Comparison of ENCODE assay signal across 8 cellular contexts in the genomic region with DNA sequence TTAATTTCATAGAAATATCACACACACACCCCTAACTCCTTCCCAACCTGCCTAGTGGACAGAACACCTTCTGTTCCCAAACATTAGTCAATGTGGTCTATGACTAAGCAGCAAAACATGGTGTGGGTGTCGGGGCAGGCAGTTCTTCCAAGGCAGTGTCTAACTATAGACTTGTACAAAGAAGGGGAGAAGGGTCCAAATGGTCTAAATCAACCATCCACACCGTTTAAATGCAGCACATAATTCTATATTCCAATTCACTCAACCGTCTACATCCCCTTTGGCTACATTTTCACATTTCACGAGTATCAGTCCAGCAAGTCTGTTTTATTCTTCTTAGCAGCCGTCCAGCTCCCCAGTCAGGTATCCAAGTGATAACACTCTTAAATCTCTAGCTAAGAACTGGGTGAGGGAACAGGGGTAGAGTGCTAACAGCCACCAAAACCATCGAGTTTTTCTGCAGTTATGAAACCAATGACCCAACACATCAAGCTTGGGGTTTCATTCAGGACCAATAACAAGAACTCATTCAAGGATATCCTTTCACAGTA. TPM values are rescaled to one million over a fixed set of nuclear protein-coding genes. Genes with fewer than 3 reads are reported as not detected.
A peak's percentile ranks its signal among the peaks of the same experiment; 100 is the strongest.
DNase-seq lines count a peak whose midpoint lies in the region; ATAC-seq, FAIRE-seq and TF ChIP-seq lines count a peak whose summit lies in the region.

No MANE protein-coding gene starts in this region.

- H4K20me1 ChIP-seq in H1 (replicated peaks in 1 of 2; ENCODE audit: control insufficient read depth in 1 of 2, insufficient read depth in 2 of 2, low read length in 2 of 2) (peaks cover 3 to 17% of the 10 kb centered on the region in 2 experiments), osteoblast (ENCODE audit: insufficient read depth, low read length) (no peaks in the 10 kb centered on the region)

- H3K27ac ChIP-seq in H1 (ENCODE audit: low read depth, low read length) (no peak overlapping the region), osteoblast (ENCODE audit: low read depth, low read length) (peak overlapping the region; percentile 24)

- no peak overlapping the region for H4K8ac ChIP-seq in H1 (ENCODE audit: extremely low read depth, insufficient read depth, low read length)

- H3K79me1 ChIP-seq in H1 (ENCODE audit: low read depth, low read length) = peaks cover 3% of the 10 kb centered on the region

- no peak overlapping the region for H2BK5ac ChIP-seq in H1 (ENCODE audit: low read depth, low read length)

- no peak for FAIRE-seq in H1 (lab: Jason Lieb, UNC)

- no peak overlapping the region for H2BK120ac ChIP-seq in H1 (replicated peaks; ENCODE audit: low read depth, low read length)

- H3K9me3 ChIP-seq in ES-I3 (ENCODE audit: control insufficient read depth, insufficient read depth, low read length) = peaks cover 12% of the 10 kb centered on the region
- H3K9me3 ChIP-seq in H1 (ENCODE audit: insufficient read depth in 2 of 2, low read depth in 1 of 2, low read length in 1 of 2) = peaks cover 0 to 4% of the 10 kb centered on the region in 2 experiments; a peak in 1 of 4 replicates
- H3K9me3 ChIP-seq in osteoblast (ENCODE audit: low read depth, low read length) = no peaks in the 10 kb centered on the region

- no peak overlapping the region for H3K56ac ChIP-seq in H1 (replicated peaks; ENCODE audit: insufficient read length, low read depth, low read length)

- ATAC-seq in GM21381 (IDR thresholded peaks at IDR 0.05; ENCODE audit: unreplicated experiment) = no peak

- H3K23me2 ChIP-seq in H1 (ENCODE audit: low read depth, low read length) = peaks cover 14% of the 10 kb centered on the region

- DNase-seq in H1 (ENCODE audit: low read depth in 1 of 2, low spot score in 2 of 2) (peak in 1 of 2 experiments; percentile 38), osteoblast (ENCODE audit: insufficient read length, low spot score, missing footprints) (peak; percentile 64), SKM-1 (lab: John Stamatoyannopoulos, UW; ENCODE audit: unreplicated experiment) (no peak), NCI-H2227 treated with DMSO at 0.1 percent for 48 hours (lab: John Stamatoyannopoulos, UW) (no peak), mucosa of gallbladder (ENCODE audit: low spot score) (no peak)

- H3K9ac ChIP-seq in ES-I3 (ENCODE audit: low read depth, low read length) (peak overlapping the region; percentile 96), H1 (replicated peaks in 1 of 4; ENCODE audit: extremely low read depth in 1 of 4, low read depth in 3 of 4, low read length in 3 of 4) (no peak overlapping the region; a peak in 1 of 7 replicates)

- no peak overlapping the region for H2BK15ac ChIP-seq in H1 (ENCODE audit: low read length)

- no peak overlapping the region for H2BK12ac ChIP-seq in H1 (ENCODE audit: low read depth, low read length)

- no peak overlapping the region for H3K14ac ChIP-seq in H1 (ENCODE audit: insufficient read length)

- H2BK20ac ChIP-seq in H1 (ENCODE audit: low read length) = no peak overlapping the region

- TF ChIP-seq RAD21 in Ishikawa (IDR thresholded peaks at IDR 0.05; ENCODE audit: low read depth) = peak; percentile 15; the same call in 1 of the 2 replicates
- no peak for TF ChIP-seq RAD21 in H1 (IDR thresholded peaks at IDR 0.05 in 1 of 2, conservative IDR thresholded peaks at IDR 0.05 in 1 of 2; ENCODE audit: low read depth in 2 of 2, low read length in 2 of 2)

- H4K5ac ChIP-seq in H1 (ENCODE audit: insufficient read length, low read depth, low read length) = no peak overlapping the region

- TF ChIP-seq CTCF in H1 (IDR thresholded peaks at IDR 0.05; ENCODE audit: control extremely low read depth in 1 of 3, insufficient read depth in 1 of 3, low read depth in 1 of 3, low read length in 3 of 3) (no peak), osteoblast (IDR thresholded peaks at IDR 0.05; ENCODE audit: extremely low read depth, low read depth, low read length) (no peak)

- TF ChIP-seq POLR2A in H1 (IDR thresholded peaks at IDR 0.05; ENCODE audit: control extremely low read depth in 1 of 2, low read depth in 2 of 2, low read length in 2 of 2) = no peak

- no peak overlapping the region for H2AK5ac ChIP-seq in H1 (ENCODE audit: low read depth, low read length)

- peak overlapping the region; percentile 12 for H4K91ac ChIP-seq in H1 (replicated peaks; ENCODE audit: insufficient read length, low read length)

- TF ChIP-seq EP300 in Ishikawa (IDR thresholded peaks at IDR 0.05; ENCODE audit: borderline replicate concordance) = 0 out of 2 replicates have a peak, but pooled peaks have one; percentile 52
- no peak for TF ChIP-seq EP300 in H1 (IDR thresholded peaks at IDR 0.05; ENCODE audit: borderline replicate concordance in 1 of 2, low read depth in 2 of 2, low read length in 2 of 2)

- POLR2A ChIA-PET in H1 (lab: Charles Lee; ENCODE audit: partially characterized antibody) = interaction anchor here (0.6 kb wide), 1 partner anchor 253 kb away, joined by 4 read pairs; no protein-coding TSS in a partner anchor

- no peak overlapping the region; the same call in 1 of the 2 replicates for H3K18ac ChIP-seq in H1 (ENCODE audit: extremely low read depth, low read length)

- H3K23ac ChIP-seq in H1 (ENCODE audit: insufficient read length) = no peak overlapping the region

- H3K4me2 ChIP-seq in H1 (ENCODE audit: insufficient read depth in 1 of 2, low read depth in 2 of 2, low read length in 2 of 2) (peak overlapping the region; percentile 77 to 87), osteoblast (ENCODE audit: insufficient read depth, low read length) (peak overlapping the region; percentile 99)

- H3K36me3 ChIP-seq in ES-I3 (ENCODE audit: insufficient read depth, low read length) = no peaks in the 10 kb centered on the region
- H3K36me3 ChIP-seq in H1 (ENCODE audit: control insufficient read depth in 2 of 4, insufficient read depth in 4 of 4, low read length in 3 of 4) = peaks cover 0 to 11% (median 0%) of the 10 kb centered on the region in 4 experiments; a peak in 1 of 8 replicates
- no peaks in the 10 kb centered on the region for H3K36me3 ChIP-seq in osteoblast (ENCODE audit: insufficient read depth, low read length)

- H3K4me3 ChIP-seq in H1 (ENCODE audit: extremely low read depth in 1 of 4, insufficient read depth in 2 of 4, low read depth in 3 of 4, low read length in 4 of 4) (peak overlapping the region; percentile 50 to 94 (median 82)), osteoblast (ENCODE audit: insufficient read depth, low read length) (peak overlapping the region; percentile 74)

- H3K27me3 ChIP-seq in H1 (replicated peaks in 1 of 4; ENCODE audit: control insufficient read depth in 3 of 4, extremely low read depth in 1 of 4, insufficient read depth in 3 of 4, low read length in 3 of 4) = no peaks in the 10 kb centered on the region
- H3K27me3 ChIP-seq in osteoblast (ENCODE audit: insufficient read depth, low read length) = peaks cover 16% of the 10 kb centered on the region

- peaks cover 26 to 93% of the 10 kb centered on the region in 2 experiments for H3K79me2 ChIP-seq in H1 (ENCODE audit: control insufficient read depth in 1 of 2, insufficient read depth in 2 of 2, low read length in 2 of 2)
- H3K79me2 ChIP-seq in osteoblast (ENCODE audit: insufficient read depth, low read length) = peaks cover 6% of the 10 kb centered on the region

- H2AFZ ChIP-seq in H1 (ENCODE audit: low read length) (no peak overlapping the region), osteoblast (ENCODE audit: low read length) (no peak overlapping the region)

- H3K4me1 ChIP-seq in ES-I3 (ENCODE audit: insufficient read depth, low read length) = peaks cover 25% of the 10 kb centered on the region
- peaks cover 7 to 30% (median 19%) of the 10 kb centered on the region in 4 experiments for H3K4me1 ChIP-seq in H1 (replicated peaks in 1 of 4; ENCODE audit: control insufficient read depth in 3 of 4, insufficient read depth in 4 of 4, low read length in 3 of 4)
- peaks cover 47% of the 10 kb centered on the region for H3K4me1 ChIP-seq in osteoblast (ENCODE audit: insufficient read depth, low read length)

- no peak overlapping the region for H3K4ac ChIP-seq in H1 (replicated peaks; ENCODE audit: insufficient read length, low read depth, low read length)

- CTCF ChIA-PET in H1 (lab: Charles Lee; ENCODE audit: partially characterized antibody) = no interaction called here

- 71% methylated on average over 6 of the region's 6 CpGs; no CpG with 5 or more reads in 1 of the 2 experiments for WGBS in H1 (ENCODE audit: extremely low coverage in 1 of 2, insufficient coverage in 1 of 2, insufficient read length in 1 of 2, insufficient replicate concordance in 2 of 2, low coverage in 1 of 2, low lambda C conversion rate in 2 of 2, missing lambda C conversion rate in 1 of 2), 2 experiments

TF ChIP-seq in Ishikawa, 13 proteins besides CTCF, POLR2A, EP300 and RAD21:
- TF ChIP-seq FOXM1 (IDR thresholded peaks at IDR 0.05; ENCODE audit: borderline replicate concordance, low read depth) (no peak), EGR1 (IDR thresholded peaks at IDR 0.05) (peak; percentile 78), NFIC (IDR thresholded peaks at IDR 0.05) (peak; percentile 28; the same call in 1 of the 2 replicates)

TF ChIP-seq in H1, 55 proteins besides CTCF, POLR2A, EP300 and RAD21 (continues in another document):
- TF ChIP-seq EGR1 (IDR thresholded peaks at IDR 0.05; ENCODE audit: borderline replicate concordance, low read depth, low read length) = no peak
- TF ChIP-seq CEBPB (IDR thresholded peaks at IDR 0.05; ENCODE audit: low read depth, low read length) = no peak
- no peak for TF ChIP-seq POU5F1 (IDR thresholded peaks at IDR 0.05; ENCODE audit: low read depth, low read length)
- no peak for TF ChIP-seq HDAC2 (IDR thresholded peaks at IDR 0.05; ENCODE audit: borderline replicate concordance in 1 of 2, low read depth in 2 of 2, low read length in 2 of 2)
- no peak for TF ChIP-seq MAFK (IDR thresholded peaks at IDR 0.05; ENCODE audit: low read depth, low read length)
- no peak for TF ChIP-seq RNF2 (IDR thresholded peaks at IDR 0.05; ENCODE audit: borderline replicate concordance, low read depth, low read length, missing control alignments, poor library complexity, severe bottlenecking)
- no peak for TF ChIP-seq EZH2 (IDR thresholded peaks at IDR 0.05; ENCODE audit: low read depth, low read length, severe bottlenecking)
- no peak for TF ChIP-seq KDM5A (IDR thresholded peaks at IDR 0.05; ENCODE audit: low read length)
- TF ChIP-seq CHD2 (IDR thresholded peaks at IDR 0.05; ENCODE audit: low read length) = no peak
- TF ChIP-seq SRF (IDR thresholded peaks at IDR 0.05; ENCODE audit: low read depth, low read length) = no peak

RNA-seq across cellular contexts. Expression of gene ZNF608, which starts 3.4 kb away (rescaled TPM):
- total RNA-seq in H1 (2021; fragmentation: NEBNext Ultra II Directional; extraction: Animal tissue kit (Norgen Biotek cat#: 25700)) = 40.4 and 40.8 TPM in 2 replicates
- 13.3 and 17.2 TPM in 2 replicates for polyA plus RNA-seq in H1 (2011; rRNA removed)
- 21.6 TPM for polyA plus RNA-seq in H1 (2011; cell fraction: cytosol; rRNA removed)
- 22.2 TPM for polyA plus RNA-seq in H1 (2011; cell fraction: nucleus; rRNA removed)
- 26.7 to 29.8 TPM (median 28.7 TPM) in 4 replicates for polyA plus RNA-seq in H1 (2012, experiment 1 of 2)
- 2.2 TPM for polyA plus RNA-seq in H1 (2012, experiment 2 of 2)
- 27.0 TPM for polyA plus RNA-seq in H1 (2013, experiment 1 of 2)
- 23.0 TPM for polyA plus RNA-seq in H1 (2013, experiment 2 of 2)
- polyA minus RNA-seq in H1 (2011; rRNA and poly(A)+ RNA removed) = 38.1 and 43.4 TPM in 2 replicates
- 17.6 TPM for polyA minus RNA-seq in H1 (2011; cell fraction: cytosol; rRNA and poly(A)+ RNA removed)
- polyA minus RNA-seq in H1 (2011; cell fraction: nucleus; rRNA and poly(A)+ RNA removed) = 69.6 TPM
- 11.6 and 14.7 TPM in 2 replicates for total RNA-seq in osteoblast
- 37.1 TPM for total RNA-seq in mucosa of gallbladder
